ENCODE assay signal across 26 cellular contexts in genomic region chr7:16585540-16585939, GRCh38. TPM values are rescaled to one million over a fixed set of nuclear protein-coding genes. Genes with fewer than 3 reads are reported as not detected.
A peak's percentile ranks its signal among the peaks of the same experiment; 100 is the strongest.
DNase-seq lines count a peak whose midpoint lies in the region; ATAC-seq and TF ChIP-seq lines count a peak whose summit lies in the region.
"Had no signal": no experiment of that assay in that cellular context is flagged by ENCODE, and none has a peak within 500 bp of the region (broad histone marks: within the 10 kb centered on the region; RNA-seq: fewer than 3 reads in every experiment).

No MANE protein-coding gene starts in this region.

- H3K27ac ChIP-seq in right atrium auricular region, result no peak overlapping the region
- H3K27ac ChIP-seq: BLaER1 had no signal

- intact Hi-C loops in Right ventricle myocardium inferior (cut with DNase I) (no loop called here), left ventricle myocardium superior (cut with micrococcal nuclease) (no loop called here), left cardiac atrium (cut with DNase I) (no loop called here)

- H3K4me1 ChIP-seq in right atrium auricular region, result peaks cover 0 to 5% of the 10 kb centered on the region in 2 donors
- H3K4me1 ChIP-seq: BE2C had no signal

- H3K36me3 ChIP-seq in right atrium auricular region, result no peaks in the 10 kb centered on the region
- H3K36me3 ChIP-seq: BE2C, BLaER1 had no signal

- TF ChIP-seq CTCF in right atrium auricular region (IDR thresholded peaks at IDR 0.05), result no peak
- TF ChIP-seq CTCF in NB4 (IDR thresholded peaks at IDR 0.05; ENCODE audit: low read depth, low read length), result no peak

- no peaks in the 10 kb centered on the region for H3K9me3 ChIP-seq in right atrium auricular region
- H3K9me3 ChIP-seq: BE2C, BLaER1 had no signal

- no peaks in the 10 kb centered on the region for H3K27me3 ChIP-seq in right atrium auricular region
- H3K27me3 ChIP-seq: BE2C, BLaER1 had no signal

- no peak overlapping the region for H3K4me3 ChIP-seq in right atrium auricular region
- no peak overlapping the region for H3K4me3 ChIP-seq in NB4 (ENCODE audit: low read depth, low read length)
- H3K4me3 ChIP-seq: GM12878 had no signal

- no peak for TF ChIP-seq POLR2A in NB4 (IDR thresholded peaks at IDR 0.05; ENCODE audit: extremely low read depth, insufficient read length)

- ATAC-seq in Right ventricle myocardium inferior, result peak; percentile 11
- no peak for ATAC-seq in left ventricle myocardium superior
- ATAC-seq in left cardiac atrium, result peak; percentile 55 to 56
- ATAC-seq: GM12878 had no signal

- peak; percentile 65 for DNase-seq in Right ventricle myocardium inferior (ENCODE audit: missing footprints)
- no peak for DNase-seq in left ventricle myocardium superior
- DNase-seq in left cardiac atrium, result peak; percentile 67
- DNase-seq in right atrium auricular region (ENCODE audit: low spot score), result no peak
- DNase-seq in NB4 (ENCODE audit: low read depth), result peak; percentile 24
- DNase-seq in LoVo (ENCODE audit: low spot score), result no peak
- DNase-seq: 8988T; ACHN; BE2C; C1 segment of cervical spinal cord; CD4-positive, alpha-beta memory T cell; CD4-positive, CD25-positive, alpha-beta regulatory T cell; CD8-positive, alpha-beta memory T cell; COR-L47; DMS 273 treated with DMSO at 0.1 percent for 48 hours; DMS153; DMS53; DMS79; DND-41; EL; GDM1 had no signal

RNA-seq across cellular contexts. Expression of gene LRRC72, which starts 58.9 kb away (rescaled TPM):
- total RNA-seq in Right ventricle myocardium inferior (not detected), left ventricle myocardium superior (not detected), left cardiac atrium (not detected), right atrium auricular region (not detected)
- total RNA-seq: A673; CD4-positive, alpha-beta memory T cell; CD4-positive, CD25-positive, alpha-beta regulatory T cell; CD8-positive, alpha-beta memory T cell; Daoy; G401; GM12878 had no signal

Comparison
In these comparisons a context has a peak if more than half of its experiments do, and no peak if none do; other contexts are left out.
1. DNase-seq: peak in Right ventricle myocardium inferior (single experiment), left cardiac atrium (single experiment) and NB4 (single experiment); none in left ventricle myocardium superior (single experiment), right atrium auricular region (single experiment) and LoVo (single experiment).